In the genomic region with DNA sequence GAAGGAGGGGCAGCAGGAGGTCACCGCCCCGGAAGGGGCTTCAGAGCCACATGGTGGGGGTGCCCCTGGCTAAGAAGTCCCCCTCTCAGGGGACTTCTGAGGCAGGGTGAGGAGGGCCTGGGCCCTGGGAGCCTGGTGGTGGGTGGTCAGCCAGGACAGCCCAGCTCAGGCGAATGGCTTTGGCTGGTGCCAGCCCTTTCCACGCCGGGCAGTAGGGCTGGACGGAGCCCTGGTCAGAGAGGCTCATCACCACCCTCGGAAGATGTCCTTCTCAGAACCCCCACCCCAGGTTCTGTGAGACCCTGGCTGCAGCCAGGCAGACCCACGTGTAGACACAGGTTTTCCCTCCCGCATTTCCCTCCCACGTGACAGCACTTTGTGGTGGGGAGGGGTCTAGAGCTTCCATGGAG, we compare ENCODE assay signal across 25 cellular contexts.
"Had no signal": no experiment of that assay in that cellular context is flagged by ENCODE, and none has a peak within 500 bp of the region (broad histone marks: within the 10 kb centered on the region; RNA-seq: fewer than 3 reads in every experiment).

No MANE protein-coding gene starts in this region.

- H3K27ac Mint-ChIP-seq: activated CD4-positive, alpha-beta memory T cell treated with anti-CD3 and anti-CD28 coated beads for 36 hours; activated CD4-positive, alpha-beta T cell treated with anti-CD3 and anti-CD28 coated beads, Interleukin-2, amount 10 ng/mL, durations not matched to agents 24 days and 14 days; activated naive CD4-positive, alpha-beta T cell treated with anti-CD3 and anti-CD28 coated beads, Interleukin-2, amount 50 U/mL, for 72 hours; activated T-helper 17 cell treated with anti-CD3 and anti-CD28 coated beads, Interleukin-2, amount 50 U/mL, for 72 hours; dendritic cell treated with granulocyte-macrophage colony-stimulating factor and Interleukin-4, amounts not matched to agents 40 ng/mL and 50 ng/mL, for 4 days; progenitor cell of endocrine pancreas; stimulated activated naive CD8-positive, alpha-beta T cell treated with anti-CD3 and anti-CD28 coated beads, Interleukin-15, Interleukin-2, amounts not matched to agents 100 ng/mL and 50 ng/mL, for 24 hours; type B pancreatic cell had no signal

- H3K4me3 ChIP-seq: breast epithelium, esophagus muscularis mucosa, ovary, thoracic aorta had no signal

- H3K36me3 Mint-ChIP-seq: activated CD4-positive, alpha-beta memory T cell treated with anti-CD3 and anti-CD28 coated beads for 36 hours; activated naive CD4-positive, alpha-beta T cell treated with anti-CD3 and anti-CD28 coated beads, Interleukin-2, amount 50 U/mL, for 72 hours had no signal

- H3K4me1 Mint-ChIP-seq: activated CD4-positive, alpha-beta T cell treated with anti-CD3 and anti-CD28 coated beads, Interleukin-2, amount 10 ng/mL, durations not matched to agents 24 days and 14 days; activated T-helper 17 cell treated with anti-CD3 and anti-CD28 coated beads, Interleukin-2, amount 50 U/mL, for 72 hours; central memory CD8-positive, alpha-beta T cell had no signal

- H3K9me3 ChIP-seq: breast epithelium, esophagus muscularis mucosa, neutrophil, ovary, thoracic aorta had no signal

- H3K27me3 Mint-ChIP-seq: activated CD4-positive, alpha-beta memory T cell treated with anti-CD3 and anti-CD28 coated beads for 36 hours; activated CD4-positive, alpha-beta T cell treated with anti-CD3 and anti-CD28 coated beads, Interleukin-2, amount 10 ng/mL, durations not matched to agents 24 days and 14 days; activated T-helper 17 cell treated with anti-CD3 and anti-CD28 coated beads, Interleukin-2, amount 50 U/mL, for 72 hours; central memory CD8-positive, alpha-beta T cell; naive thymus-derived CD8-positive, alpha-beta T cell; stimulated activated naive CD8-positive, alpha-beta T cell treated with anti-CD3 and anti-CD28 coated beads, Interleukin-15, Interleukin-2, amounts not matched to agents 100 ng/mL and 50 ng/mL, for 24 hours; type B pancreatic cell had no signal

- H3K36me3 ChIP-seq: breast epithelium, neutrophil, ovary had no signal

- ATAC-seq: activated naive CD4-positive, alpha-beta T cell treated with anti-CD3 and anti-CD28 coated beads, Interleukin-2, amount 50 U/mL, for 72 hours; activated T-cell treated with anti-CD3 and anti-CD28 coated beads, Interleukin-2, amount 50 U/mL, for 4 hours; activated T-helper 17 cell treated with anti-CD3 and anti-CD28 coated beads, Interleukin-2, amount 50 U/mL, for 72 hours; foreskin keratinocyte; left colon; naive thymus-derived CD8-positive, alpha-beta T cell had no signal

- H3K4me3 Mint-ChIP-seq: activated CD4-positive, alpha-beta memory T cell treated with anti-CD3 and anti-CD28 coated beads for 36 hours; activated CD4-positive, alpha-beta T cell treated with anti-CD3 and anti-CD28 coated beads, Interleukin-2, amount 10 ng/mL, durations not matched to agents 24 days and 14 days; activated T-cell treated with anti-CD3 and anti-CD28 coated beads, Interleukin-2, amount 50 U/mL, for 4 hours; activated T-helper 17 cell treated with anti-CD3 and anti-CD28 coated beads, Interleukin-2, amount 50 U/mL, for 72 hours; central memory CD8-positive, alpha-beta T cell; dendritic cell treated with granulocyte-macrophage colony-stimulating factor and Interleukin-4, amounts not matched to agents 40 ng/mL and 50 ng/mL, for 4 days; naive thymus-derived CD8-positive, alpha-beta T cell; stimulated activated naive CD8-positive, alpha-beta T cell treated with anti-CD3 and anti-CD28 coated beads, Interleukin-15, Interleukin-2, amounts not matched to agents 100 ng/mL and 50 ng/mL, for 24 hours; type B pancreatic cell had no signal

- DNase-seq: activated CD4-positive, alpha-beta memory T cell treated with anti-CD3 and anti-CD28 coated beads for 36 hours; activated CD4-positive, alpha-beta T cell treated with anti-CD3 and anti-CD28 coated beads, Interleukin-2, amount 10 ng/mL, durations not matched to agents 24 days and 14 days; activated CD4-positive, CD25-positive, alpha-beta regulatory T cell treated with anti-CD3 and anti-CD28 coated beads, Interleukin-2, amount 50 U/mL, for 72 hours; activated CD8-positive, alpha-beta memory T cell treated with anti-CD3 and anti-CD28 coated beads, Interleukin-2, amount 50 U/mL, for 4 hours; activated gamma-delta T cell treated with Interleukin-2 at 50 U/mL for 16 hours; activated T-cell treated with anti-CD3 and anti-CD28 coated beads, Interleukin-2, amount 50 U/mL, for 4 hours; foreskin keratinocyte; mesenchymal stem cell; retina; stimulated activated CD4-positive, alpha-beta T cell treated with anti-CD3 and anti-CD28 coated beads, Interleukin-2, amount 100 ng/mL, for 48 hours had no signal

- H3K27me3 ChIP-seq: breast epithelium, esophagus muscularis mucosa, foreskin keratinocyte, neutrophil, ovary had no signal

- FAIRE-seq: keratinocyte had no signal

- H3K27ac ChIP-seq: foreskin keratinocyte, neutrophil, ovary, thoracic aorta had no signal

- H3K9me3 Mint-ChIP-seq: activated CD4-positive, alpha-beta memory T cell treated with anti-CD3 and anti-CD28 coated beads for 36 hours; activated CD4-positive, alpha-beta T cell treated with anti-CD3 and anti-CD28 coated beads, Interleukin-2, amount 10 ng/mL, durations not matched to agents 24 days and 14 days; activated naive CD4-positive, alpha-beta T cell treated with anti-CD3 and anti-CD28 coated beads, Interleukin-2, amount 50 U/mL, for 72 hours; activated T-cell treated with anti-CD3 and anti-CD28 coated beads, Interleukin-2, amount 50 U/mL, for 4 hours; activated T-helper 17 cell treated with anti-CD3 and anti-CD28 coated beads, Interleukin-2, amount 50 U/mL, for 72 hours; central memory CD8-positive, alpha-beta T cell; dendritic cell treated with granulocyte-macrophage colony-stimulating factor and Interleukin-4, amounts not matched to agents 40 ng/mL and 50 ng/mL, for 4 days; naive thymus-derived CD8-positive, alpha-beta T cell; stimulated activated naive CD8-positive, alpha-beta T cell treated with anti-CD3 and anti-CD28 coated beads, Interleukin-15, Interleukin-2, amounts not matched to agents 100 ng/mL and 50 ng/mL, for 24 hours; type B pancreatic cell had no signal
